ENCODE assay signal across 9 cellular contexts in genomic region chr22:45503816-45504702, GRCh38. TPM values are rescaled to one million over a fixed set of nuclear protein-coding genes. Genes with fewer than 3 reads are reported as not detected.
DNase-seq lines count a peak whose midpoint lies in the region; ATAC-seq and TF ChIP-seq lines count a peak whose summit lies in the region.
"Had no signal": no experiment of that assay in that cellular context is flagged by ENCODE, and none has a peak within 500 bp of the region (broad histone marks: within the 10 kb centered on the region; RNA-seq: fewer than 3 reads in every experiment).

No MANE protein-coding gene starts in this region.

- H3K9me3 ChIP-seq in neuron (ENCODE audit: low read length), result no peaks in the 10 kb centered on the region

- ATAC-seq in HG03520 (IDR thresholded peaks at IDR 0.05; ENCODE audit: unreplicated experiment) (no peak), HG03354 (IDR thresholded peaks at IDR 0.05; ENCODE audit: poor library complexity, severe bottlenecking, unreplicated experiment) (no peak), left lobe of liver (no peak)

- no peaks in the 10 kb centered on the region for H3K36me3 ChIP-seq in neuron (ENCODE audit: insufficient read depth, low read length)

- no peak for TF ChIP-seq CTCF in epithelial cell of proximal tubule (conservative IDR thresholded peaks at IDR 0.05; ENCODE audit: low read depth, low read length)
- TF ChIP-seq CTCF in GM10266 (IDR thresholded peaks at IDR 0.05; ENCODE audit: control insufficient read depth, insufficient read depth, low read depth, missing control alignments), result no peak

- peak overlapping the region; percentile 58 for H3K4me3 ChIP-seq in epithelial cell of proximal tubule (ENCODE audit: low read depth, low read length)
- peak overlapping the region; percentile 49 for H3K4me3 ChIP-seq in neuron (ENCODE audit: low read length)

- DNase-seq in CMK (ENCODE audit: low read depth) (peak; percentile 56), NOMO-1 treated with dmso at 0.1 percent for 144 hours (lab: John Stamatoyannopoulos, UW; ENCODE audit: unreplicated experiment) (peak; percentile 37), epithelial cell of proximal tubule (ENCODE audit: low read depth) (no peak), left lobe of liver (ENCODE audit: low spot score) (no peak), GM10266 (ENCODE audit: extremely low spot score) (no peak)
- DNase-seq: activated CD4-positive, alpha-beta T cell treated with anti-CD3 and anti-CD28 coated beads, Interleukin-2, amount 10 ng/mL, durations not matched to agents 24 days and 14 days had no signal

- no peaks in the 10 kb centered on the region for H3K27me3 ChIP-seq in neuron (ENCODE audit: insufficient read depth, low read length)

- H3K4me1 ChIP-seq in neuron (ENCODE audit: insufficient read depth, low read length), result peaks cover 22% of the 10 kb centered on the region

- peak overlapping the region; percentile 35 for H2AFZ ChIP-seq in neuron (ENCODE audit: low read depth, low read length)

RNA-seq across cellular contexts. Expression of gene FBLN1, which starts 1.4 kb away (rescaled TPM):
- total RNA-seq in epithelial cell of proximal tubule (21.5 and 58.5 TPM in 2 replicates), left lobe of liver (3.8 TPM)
- total RNA-seq: activated CD4-positive, alpha-beta T cell treated with anti-CD3 and anti-CD28 coated beads, Interleukin-2, amount 10 ng/mL, durations not matched to agents 24 days and 14 days had no signal

Comparison
In these comparisons a context has a peak if more than half of its experiments do, and no peak if none do; other contexts are left out.
1. DNase-seq: peak in CMK (single experiment) and NOMO-1 treated with dmso at 0.1 percent for 144 hours (single experiment); none in epithelial cell of proximal tubule (single experiment), left lobe of liver (single experiment) and GM10266 (single experiment).